ENCODE assay signal across 8 cellular contexts in the genomic region with DNA sequence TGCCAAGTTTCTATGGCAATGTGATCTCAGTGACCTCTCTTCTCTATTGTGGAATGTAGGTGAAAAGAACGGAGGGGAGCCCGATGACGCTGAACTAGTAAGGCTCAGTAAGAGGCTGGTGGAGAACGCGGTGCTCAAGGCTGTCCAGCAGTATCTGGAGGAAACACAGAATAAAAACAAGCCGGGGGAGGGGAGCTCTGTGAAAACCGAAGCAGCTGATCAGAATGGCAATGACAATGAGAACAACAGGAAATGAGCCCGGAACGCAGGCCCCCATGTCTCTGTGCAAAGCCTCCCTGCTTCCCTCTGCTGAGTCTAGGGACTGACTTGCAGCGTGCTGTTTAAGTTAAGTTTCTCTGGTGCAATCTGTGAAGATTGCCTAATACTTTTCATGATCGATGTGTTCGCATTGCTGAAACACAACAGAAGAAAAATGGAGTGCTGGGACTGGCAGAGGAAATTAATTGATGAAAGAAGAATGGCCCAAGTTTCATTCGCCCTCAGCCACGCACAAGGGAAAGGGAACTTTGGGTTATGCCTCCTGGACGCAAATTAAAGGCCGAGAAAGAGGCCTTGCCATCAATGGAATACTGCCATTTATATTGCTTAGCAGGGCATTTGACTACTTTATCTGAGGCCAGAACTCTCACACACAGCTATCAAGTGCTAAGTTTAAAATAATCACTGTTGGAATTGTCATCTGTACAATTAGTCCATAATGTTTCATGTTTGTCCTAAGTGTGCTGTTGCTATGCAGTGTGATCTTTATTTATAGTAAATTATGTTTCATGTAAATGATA.
DNase-seq lines count a peak whose midpoint lies in the region; ATAC-seq and TF ChIP-seq lines count a peak whose summit lies in the region.

No MANE protein-coding gene starts in this region.

- H3K27ac ChIP-seq in rectal smooth muscle tissue (ENCODE audit: low read depth, low read length) (no peak overlapping the region), MM.1S (ENCODE audit: low read length) (no peak overlapping the region)

- ATAC-seq in GM18867 (IDR thresholded peaks at IDR 0.05; ENCODE audit: unreplicated experiment) (no peak), GM21447 (IDR thresholded peaks at IDR 0.05; ENCODE audit: unreplicated experiment) (no peak)

- H3K36me3 ChIP-seq in rectal smooth muscle tissue (ENCODE audit: control insufficient read depth, insufficient read depth, low read length), result no peaks in the 10 kb centered on the region
- no peaks in the 10 kb centered on the region for H3K36me3 ChIP-seq in MM.1S (replicated peaks; ENCODE audit: insufficient read depth, low read length)

- no peaks in the 10 kb centered on the region for H3K79me2 ChIP-seq in MM.1S (ENCODE audit: low read length)

- H3K4me1 ChIP-seq in rectal smooth muscle tissue (ENCODE audit: control insufficient read depth, insufficient read depth, low read length) (no peaks in the 10 kb centered on the region), MM.1S (ENCODE audit: low read length) (no peaks in the 10 kb centered on the region)

- no peak overlapping the region for H3K9ac ChIP-seq in rectal smooth muscle tissue (ENCODE audit: low read length)
- no peak overlapping the region for H3K9ac ChIP-seq in MM.1S (ENCODE audit: low read length)

- peaks cover 8% of the 10 kb centered on the region for H3K36me3 Mint-ChIP-seq in IgD-negative memory B cell

- no peaks in the 10 kb centered on the region for H3K9me3 ChIP-seq in MM.1S (replicated peaks; ENCODE audit: insufficient read depth, low read length)

- no peak for TF ChIP-seq CTCF in fibroblast of pulmonary artery (IDR thresholded peaks at IDR 0.05; ENCODE audit: low read length, missing control alignments)
- no peak for TF ChIP-seq CTCF in MM.1S (IDR thresholded peaks at IDR 0.05; ENCODE audit: low read length)

- H4K20me1 ChIP-seq in MM.1S (ENCODE audit: insufficient read depth, low read length), result no peaks in the 10 kb centered on the region

- no peaks in the 10 kb centered on the region for H3K27me3 ChIP-seq in rectal smooth muscle tissue (ENCODE audit: control insufficient read depth, insufficient read depth, low read length)
- no peaks in the 10 kb centered on the region for H3K27me3 ChIP-seq in MM.1S (replicated peaks; ENCODE audit: insufficient read depth, low read length)

- H3K4me1 Mint-ChIP-seq in IgD-negative memory B cell, result peaks cover 9 to 13% (median 12%) of the 10 kb centered on the region in 3 donors

- H3K4me3 Mint-ChIP-seq in IgD-negative memory B cell, result peak overlapping the region in 3 of 4 donors; percentile 70 to 90 (median 86)

- no peaks in the 10 kb centered on the region for H3F3A ChIP-seq in MM.1S (ENCODE audit: insufficient read depth, low read length)

- peak; percentile 17 to 20 for DNase-seq in activated CD8-positive, alpha-beta memory T cell treated with anti-CD3 and anti-CD28 coated beads for 4 hours (ENCODE audit: low read depth in 2 of 2)
- DNase-seq in fibroblast of pulmonary artery (ENCODE audit: low read depth) (peak; percentile 26), NCI-H510A treated with DMSO at 0.1 percent for 48 hours (lab: John Stamatoyannopoulos, UW) (no peak), MM.1S (no peak)

- no peak overlapping the region for H3K4me3 ChIP-seq in fibroblast of pulmonary artery (replicated peaks; ENCODE audit: low read depth, low read length)
- peak overlapping the region; percentile 12 for H3K4me3 ChIP-seq in rectal smooth muscle tissue (ENCODE audit: low read length)
- H3K4me3 ChIP-seq in MM.1S (ENCODE audit: low read length), result no peak overlapping the region

- peaks cover 0 to 2% (median 0%) of the 10 kb centered on the region in 3 donors for H3K9me3 Mint-ChIP-seq in IgD-negative memory B cell

- no peaks in the 10 kb centered on the region for H3K27me3 Mint-ChIP-seq in IgD-negative memory B cell

- H3K4me2 ChIP-seq in MM.1S (ENCODE audit: low read depth, low read length), result no peak overlapping the region

- H3K9me2 ChIP-seq in MM.1S (replicated peaks; ENCODE audit: insufficient read depth, low read length), result no peaks in the 10 kb centered on the region

- peak overlapping the region; percentile 29 to 84 (median 81) for H3K27ac Mint-ChIP-seq in IgD-negative memory B cell

- H2AFZ ChIP-seq in MM.1S (ENCODE audit: low read length), result no peak overlapping the region

Comparison
In these comparisons a context has a peak if more than half of its experiments do, and no peak if none do; other contexts are left out.
1. DNase-seq: peak in activated CD8-positive, alpha-beta memory T cell treated with anti-CD3 and anti-CD28 coated beads for 4 hours (2 of 2) and fibroblast of pulmonary artery (single experiment); none in NCI-H510A treated with DMSO at 0.1 percent for 48 hours (single experiment) and MM.1S (single experiment).